ENCODE assay signal across 1 cellular context in the genomic region with DNA sequence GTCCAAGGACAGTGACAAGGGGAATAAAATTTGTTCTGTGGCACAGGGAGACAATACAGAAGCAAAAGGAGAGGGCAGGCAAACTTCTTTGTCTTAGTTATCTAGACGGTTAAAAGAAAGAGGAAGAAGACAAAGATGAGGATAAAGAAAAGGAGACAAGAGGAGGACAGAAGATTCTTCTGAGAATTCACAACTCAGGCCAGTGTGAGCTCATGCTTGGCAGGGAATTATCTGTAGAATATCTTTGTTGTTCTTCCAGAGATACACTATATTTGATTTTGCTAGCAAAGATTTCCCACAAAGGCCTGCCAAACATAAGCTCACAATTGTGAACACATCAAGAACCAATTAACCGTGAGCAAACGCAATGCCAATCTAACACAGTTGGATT.
TF ChIP-seq lines count a peak whose summit lies in the region.

No MANE protein-coding gene starts in this region.

TF ChIP-seq in A549, 52 proteins besides CTCF, POLR2A, EP300 and RAD21 (continued from another document):
- TF ChIP-seq, protein P1, sequence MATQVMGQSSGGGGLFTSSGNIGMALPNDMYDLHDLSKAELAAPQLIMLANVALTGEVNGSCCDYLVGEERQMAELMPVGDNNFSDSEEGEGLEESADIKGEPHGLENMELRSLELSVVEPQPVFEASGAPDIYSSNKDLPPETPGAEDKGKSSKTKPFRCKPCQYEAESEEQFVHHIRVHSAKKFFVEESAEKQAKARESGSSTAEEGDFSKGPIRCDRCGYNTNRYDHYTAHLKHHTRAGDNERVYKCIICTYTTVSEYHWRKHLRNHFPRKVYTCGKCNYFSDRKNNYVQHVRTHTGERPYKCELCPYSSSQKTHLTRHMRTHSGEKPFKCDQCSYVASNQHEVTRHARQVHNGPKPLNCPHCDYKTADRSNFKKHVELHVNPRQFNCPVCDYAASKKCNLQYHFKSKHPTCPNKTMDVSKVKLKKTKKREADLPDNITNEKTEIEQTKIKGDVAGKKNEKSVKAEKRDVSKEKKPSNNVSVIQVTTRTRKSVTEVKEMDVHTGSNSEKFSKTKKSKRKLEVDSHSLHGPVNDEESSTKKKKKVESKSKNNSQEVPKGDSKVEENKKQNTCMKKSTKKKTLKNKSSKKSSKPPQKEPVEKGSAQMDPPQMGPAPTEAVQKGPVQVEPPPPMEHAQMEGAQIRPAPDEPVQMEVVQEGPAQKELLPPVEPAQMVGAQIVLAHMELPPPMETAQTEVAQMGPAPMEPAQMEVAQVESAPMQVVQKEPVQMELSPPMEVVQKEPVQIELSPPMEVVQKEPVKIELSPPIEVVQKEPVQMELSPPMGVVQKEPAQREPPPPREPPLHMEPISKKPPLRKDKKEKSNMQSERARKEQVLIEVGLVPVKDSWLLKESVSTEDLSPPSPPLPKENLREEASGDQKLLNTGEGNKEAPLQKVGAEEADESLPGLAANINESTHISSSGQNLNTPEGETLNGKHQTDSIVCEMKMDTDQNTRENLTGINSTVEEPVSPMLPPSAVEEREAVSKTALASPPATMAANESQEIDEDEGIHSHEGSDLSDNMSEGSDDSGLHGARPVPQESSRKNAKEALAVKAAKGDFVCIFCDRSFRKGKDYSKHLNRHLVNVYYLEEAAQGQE (IDR thresholded peaks at IDR 0.05): no peak
- TF ChIP-seq ESRRA (IDR thresholded peaks at IDR 0.05; ENCODE audit: borderline replicate concordance, low read length) (no peak), RARB (CRISPR knock-in tag; IDR thresholded peaks at IDR 0.05) (no peak), RFX5 (IDR thresholded peaks at IDR 0.05) (no peak), HDAC2 (IDR thresholded peaks at IDR 0.05) (no peak), HOXB5 (CRISPR knock-in tag; IDR thresholded peaks at IDR 0.05) (no peak), CBX8 (IDR thresholded peaks at IDR 0.05) (no peak), MYC (IDR thresholded peaks at IDR 0.05; ENCODE audit: borderline replicate concordance, low read length) (no peak)
